ENCODE assay signal across 35 cellular contexts in the genomic region with DNA sequence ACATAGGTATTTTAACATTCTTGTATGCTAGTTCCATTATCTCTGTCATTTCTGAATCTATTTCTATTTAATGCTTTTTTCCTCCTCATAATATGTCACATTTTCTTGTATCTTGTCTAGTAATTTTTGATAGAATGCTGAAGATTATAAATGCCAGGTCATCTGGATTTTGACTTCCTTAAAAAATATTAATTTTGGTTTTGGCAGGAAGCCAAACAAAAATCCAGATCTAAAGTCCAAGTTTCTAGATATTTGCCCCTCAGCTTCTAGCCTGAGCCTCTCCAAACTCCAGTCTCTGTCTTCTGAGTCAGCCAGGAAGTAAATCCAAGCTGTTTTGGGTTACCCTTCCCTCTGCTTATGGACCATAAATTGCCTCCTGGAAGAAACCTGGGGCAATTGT.
"Had no signal": no experiment of that assay in that cellular context is flagged by ENCODE, and none has a peak within 500 bp of the region (broad histone marks: within the 10 kb centered on the region; RNA-seq: fewer than 3 reads in every experiment).

No MANE protein-coding gene starts in this region.

- H3K4me3 ChIP-seq: MG63 had no signal

- H3K36me3 ChIP-seq: MG63 had no signal

- H3K27me3 ChIP-seq: MG63 had no signal

- H3K9me3 ChIP-seq: MG63 had no signal

- DNase-seq: Kasumi-1, MG63, MM.1S, MV-4-11, NCI-H1048, NCI-H1092, NCI-H1092 treated with DMSO at 0.1 percent for 48 hours, NCI-H1105, NCI-H1105 treated with DMSO at 0.1 percent for 48 hours, NCI-H1417, NCI-H1417 treated with DMSO at 0.1 percent for 48 hours, NCI-H1436, NCI-H1436 treated with DMSO at 0.1 percent for 48 hours, NCI-H146, NCI-H1694, NCI-H1694 treated with DMSO at 0.1 percent for 48 hours, NCI-H187, NCI-H187 treated with DMSO at 0.1 percent for 48 hours, NCI-H1930, NCI-H2029, NCI-H2029 treated with DMSO at 0.1 percent for 48 hours, NCI-H2081, NCI-H2081 treated with DMSO at 0.1 percent for 48 hours, NCI-H2107, NCI-H2171, NCI-H2171 treated with DMSO at 0.1 percent for 48 hours, NCI-H2227 treated with DMSO at 0.1 percent for 48 hours, NCI-H226, NCI-H345, NCI-H446, NCI-H446 treated with DMSO at 0.1 percent for 48 hours, NCI-H510A, NCI-H510A treated with DMSO at 0.1 percent for 48 hours, NCI-H524, NCI-H524 treated with DMSO at 0.1 percent for 48 hours had no signal
